ENCODE assay signal across 1 cellular context in the genomic region with DNA sequence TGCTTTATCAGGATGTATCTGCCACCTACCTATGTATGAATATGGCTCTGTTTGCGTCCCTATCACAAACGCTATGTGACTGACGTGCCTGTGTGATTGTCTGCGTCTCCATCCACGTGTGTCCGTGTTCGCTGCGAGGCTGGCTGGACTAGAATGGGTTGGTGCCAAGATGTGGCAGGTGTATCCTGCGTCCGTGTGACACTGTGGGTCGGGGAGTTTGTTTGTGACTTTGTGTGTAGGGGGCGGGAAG.
TF ChIP-seq lines count a peak whose summit lies in the region.

No MANE protein-coding gene starts in this region.

TF ChIP-seq in K562, 482 proteins besides CTCF, POLR2A, EP300 and RAD21 (continues in another document):
- TF ChIP-seq ZNF175 (CRISPR knock-in tag; IDR thresholded peaks at IDR 0.05; ENCODE audit: low read depth) (0 out of 2 replicates have a peak, but pooled peaks have one; percentile 12), PRMT5 (CRISPR knock-in tag; IDR thresholded peaks at IDR 0.05) (no peak), MECOM (CRISPR knock-in tag; IDR thresholded peaks at IDR 0.05) (0 out of 2 replicates have a peak, but pooled peaks have one; percentile 25), ZNF3 (CRISPR knock-in tag; IDR thresholded peaks at IDR 0.05) (peak; percentile 67; the same call in 1 of the 2 replicates), ELF4 (CRISPR knock-in tag; IDR thresholded peaks at IDR 0.05) (no peak), MBD2 (IDR thresholded peaks at IDR 0.05; ENCODE audit: borderline replicate concordance, low read depth) (no peak), PHF21A (IDR thresholded peaks at IDR 0.05; ENCODE audit: borderline replicate concordance, low read depth) (no peak), POU5F1 (IDR thresholded peaks at IDR 0.05; ENCODE audit: borderline replicate concordance, low read depth, low read length, partially characterized antibody) (no peak), GTF3C2 (IDR thresholded peaks at IDR 0.05; ENCODE audit: borderline replicate concordance, extremely low read depth, insufficient read length) (no peak), CTBP1 (IDR thresholded peaks at IDR 0.05; ENCODE audit: borderline replicate concordance) (no peak), U2AF1 (optimal IDR thresholded peaks at IDR 0.05; ENCODE audit: low read depth, low read length) (no peak), MAFG (tag; conservative IDR thresholded peaks at IDR 0.05) (no peak), IRF1 (CRISPR knock-in tag; IDR thresholded peaks at IDR 0.05; ENCODE audit: borderline replicate concordance) (no peak), NBN (IDR thresholded peaks at IDR 0.05; ENCODE audit: low read depth) (no peak), PYGO2 (tag; IDR thresholded peaks at IDR 0.05) (no peak), TOE1 (IDR thresholded peaks at IDR 0.05; ENCODE audit: borderline replicate concordance) (no peak), TOE1 (CRISPR knock-in tag; IDR thresholded peaks at IDR 0.05; ENCODE audit: borderline replicate concordance, low read depth) (no peak), ELF2 (CRISPR knock-in tag; IDR thresholded peaks at IDR 0.05) (no peak), ZNF212 (CRISPR knock-in tag; IDR thresholded peaks at IDR 0.05) (no peak), HMG20B (CRISPR knock-in tag; IDR thresholded peaks at IDR 0.05) (0 out of 2 replicates have a peak, but pooled peaks have one; percentile 52), FOXJ2 (tag; IDR thresholded peaks at IDR 0.05) (no peak), PTRF (tag; IDR thresholded peaks at IDR 0.05) (no peak), KAT7 (CRISPR knock-in tag; IDR thresholded peaks at IDR 0.05; ENCODE audit: borderline replicate concordance) (no peak), POLR2G (IDR thresholded peaks at IDR 0.05; ENCODE audit: low read depth, low read length) (no peak), RB1 (IDR thresholded peaks at IDR 0.05; ENCODE audit: low read depth) (no peak), SAFB (IDR thresholded peaks at IDR 0.05; ENCODE audit: borderline replicate concordance, low read depth, low read length) (no peak), MED1 (CRISPR knock-in tag; IDR thresholded peaks at IDR 0.05; ENCODE audit: borderline replicate concordance) (no peak), GABPB2 (CRISPR knock-in tag; conservative IDR thresholded peaks at IDR 0.05) (no peak), LARP7 (IDR thresholded peaks at IDR 0.05) (peak; percentile 55; the same call in 1 of the 2 replicates), NFIX (CRISPR knock-in tag; IDR thresholded peaks at IDR 0.05; ENCODE audit: low read depth) (no peak), SMAD2 (IDR thresholded peaks at IDR 0.05; ENCODE audit: low read depth, low read length) (no peak), CCAR2 (IDR thresholded peaks at IDR 0.05; ENCODE audit: low read depth, low read length) (no peak), POLR2AphosphoS5 (IDR thresholded peaks at IDR 0.05; ENCODE audit: control insufficient read depth, insufficient read depth, low read depth, low read length) (no peak), POLR2H (tag; IDR thresholded peaks at IDR 0.05; ENCODE audit: low read depth) (no peak), NFATC3 (IDR thresholded peaks at IDR 0.05) (no peak), ZNF644 (tag; IDR thresholded peaks at IDR 0.05; ENCODE audit: low read depth) (no peak), RBBP5 (IDR thresholded peaks at IDR 0.05; ENCODE audit: borderline replicate concordance, insufficient read depth, low read length, poor library complexity, severe bottlenecking) (no peak), EWSR1 (IDR thresholded peaks at IDR 0.05; ENCODE audit: borderline replicate concordance, low read depth, partially characterized antibody) (no peak), USF2 (CRISPR knock-in tag; IDR thresholded peaks at IDR 0.05) (no peak), E2F3 (CRISPR knock-in tag; IDR thresholded peaks at IDR 0.05) (no peak), DLX4 (CRISPR knock-in tag; IDR thresholded peaks at IDR 0.05) (no peak), SPI1 (IDR thresholded peaks at IDR 0.05; ENCODE audit: borderline replicate concordance, low read depth, low read length) (no peak), RFX7 (CRISPR knock-in tag; IDR thresholded peaks at IDR 0.05) (no peak), MTF1 (CRISPR knock-in tag; IDR thresholded peaks at IDR 0.05; ENCODE audit: borderline replicate concordance) (no peak), SAP30 (IDR thresholded peaks at IDR 0.05; ENCODE audit: borderline replicate concordance, insufficient read depth, low read depth, low read length, poor library complexity, severe bottlenecking) (peak; percentile 9), HDAC2 (IDR thresholded peaks at IDR 0.05) (no peak; the same call in 1 of the 2 replicates), SRSF7 (optimal IDR thresholded peaks at IDR 0.05; ENCODE audit: low read depth, low read length) (no peak), ZNF140 (CRISPR knock-in tag; IDR thresholded peaks at IDR 0.05) (no peak), PKNOX1 (IDR thresholded peaks at IDR 0.05) (peak; percentile 84), XRCC4 (IDR thresholded peaks at IDR 0.05; ENCODE audit: extremely low read depth, insufficient read depth, insufficient read length) (no peak), XRCC3 (IDR thresholded peaks at IDR 0.05) (no peak), KDM1A (IDR thresholded peaks at IDR 0.05) (peak in 1 of 2 experiments; percentile 58; a peak in 2 of 4 replicates), ZNF584 (CRISPR knock-in tag; IDR thresholded peaks at IDR 0.05; ENCODE audit: low read depth) (no peak)
- TF ChIP-seq, protein P1, sequence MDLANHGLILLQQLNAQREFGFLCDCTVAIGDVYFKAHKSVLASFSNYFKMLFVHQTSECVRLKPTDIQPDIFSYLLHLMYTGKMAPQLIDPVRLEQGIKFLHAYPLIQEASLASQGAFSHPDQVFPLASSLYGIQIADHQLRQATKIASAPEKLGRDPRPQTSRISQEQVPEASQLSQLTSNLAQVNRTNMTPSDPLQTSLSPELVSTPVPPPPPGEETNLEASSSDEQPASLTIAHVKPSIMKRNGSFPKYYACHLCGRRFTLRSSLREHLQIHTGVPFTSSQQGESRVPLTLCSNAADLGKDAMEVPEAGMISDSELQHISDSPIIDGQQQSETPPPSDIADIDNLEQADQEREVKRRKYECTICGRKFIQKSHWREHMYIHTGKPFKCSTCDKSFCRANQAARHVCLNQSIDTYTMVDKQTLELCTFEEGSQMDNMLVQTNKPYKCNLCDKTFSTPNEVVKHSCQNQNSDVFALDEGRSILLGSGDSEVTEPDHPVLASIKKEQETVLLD (IDR thresholded peaks at IDR 0.05) = no peak; the same call in 1 of the 2 replicates
- TF ChIP-seq, protein P2, sequence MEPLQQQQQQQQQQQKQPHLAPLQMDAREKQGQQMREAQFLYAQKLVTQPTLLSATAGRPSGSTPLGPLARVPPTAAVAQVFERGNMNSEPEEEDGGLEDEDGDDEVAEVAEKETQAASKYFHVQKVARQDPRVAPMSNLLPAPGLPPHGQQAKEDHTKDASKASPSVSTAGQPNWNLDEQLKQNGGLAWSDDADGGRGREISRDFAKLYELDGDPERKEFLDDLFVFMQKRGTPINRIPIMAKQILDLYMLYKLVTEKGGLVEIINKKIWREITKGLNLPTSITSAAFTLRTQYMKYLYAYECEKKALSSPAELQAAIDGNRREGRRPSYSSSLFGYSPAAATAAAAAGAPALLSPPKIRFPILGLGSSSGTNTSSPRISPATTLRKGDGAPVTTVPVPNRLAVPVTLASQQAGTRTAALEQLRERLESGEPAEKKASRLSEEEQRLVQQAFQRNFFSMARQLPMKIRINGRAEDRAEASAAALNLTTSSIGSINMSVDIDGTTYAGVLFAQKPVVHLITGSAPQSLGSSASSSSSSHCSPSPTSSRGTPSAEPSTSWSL (CRISPR knock-in tag; IDR thresholded peaks at IDR 0.05; ENCODE audit: borderline replicate concordance) = no peak
- TF ChIP-seq, protein P3, sequence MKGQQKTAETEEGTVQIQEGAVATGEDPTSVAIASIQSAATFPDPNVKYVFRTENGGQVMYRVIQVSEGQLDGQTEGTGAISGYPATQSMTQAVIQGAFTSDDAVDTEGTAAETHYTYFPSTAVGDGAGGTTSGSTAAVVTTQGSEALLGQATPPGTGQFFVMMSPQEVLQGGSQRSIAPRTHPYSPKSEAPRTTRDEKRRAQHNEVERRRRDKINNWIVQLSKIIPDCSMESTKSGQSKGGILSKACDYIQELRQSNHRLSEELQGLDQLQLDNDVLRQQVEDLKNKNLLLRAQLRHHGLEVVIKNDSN (CRISPR knock-in tag; IDR thresholded peaks at IDR 0.05) = no peak
- TF ChIP-seq, protein P4, sequence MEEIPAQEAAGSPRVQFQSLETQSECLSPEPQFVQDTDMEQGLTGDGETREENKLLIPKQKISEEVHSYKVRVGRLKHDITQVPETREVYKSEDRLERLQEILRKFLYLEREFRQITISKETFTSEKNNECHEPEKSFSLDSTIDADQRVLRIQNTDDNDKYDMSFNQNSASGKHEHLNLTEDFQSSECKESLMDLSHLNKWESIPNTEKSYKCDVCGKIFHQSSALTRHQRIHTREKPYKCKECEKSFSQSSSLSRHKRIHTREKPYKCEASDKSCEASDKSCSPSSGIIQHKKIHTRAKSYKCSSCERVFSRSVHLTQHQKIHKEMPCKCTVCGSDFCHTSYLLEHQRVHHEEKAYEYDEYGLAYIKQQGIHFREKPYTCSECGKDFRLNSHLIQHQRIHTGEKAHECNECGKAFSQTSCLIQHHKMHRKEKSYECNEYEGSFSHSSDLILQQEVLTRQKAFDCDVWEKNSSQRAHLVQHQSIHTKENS (CRISPR knock-in tag; IDR thresholded peaks at IDR 0.05) = no peak
- TF ChIP-seq, protein P5, sequence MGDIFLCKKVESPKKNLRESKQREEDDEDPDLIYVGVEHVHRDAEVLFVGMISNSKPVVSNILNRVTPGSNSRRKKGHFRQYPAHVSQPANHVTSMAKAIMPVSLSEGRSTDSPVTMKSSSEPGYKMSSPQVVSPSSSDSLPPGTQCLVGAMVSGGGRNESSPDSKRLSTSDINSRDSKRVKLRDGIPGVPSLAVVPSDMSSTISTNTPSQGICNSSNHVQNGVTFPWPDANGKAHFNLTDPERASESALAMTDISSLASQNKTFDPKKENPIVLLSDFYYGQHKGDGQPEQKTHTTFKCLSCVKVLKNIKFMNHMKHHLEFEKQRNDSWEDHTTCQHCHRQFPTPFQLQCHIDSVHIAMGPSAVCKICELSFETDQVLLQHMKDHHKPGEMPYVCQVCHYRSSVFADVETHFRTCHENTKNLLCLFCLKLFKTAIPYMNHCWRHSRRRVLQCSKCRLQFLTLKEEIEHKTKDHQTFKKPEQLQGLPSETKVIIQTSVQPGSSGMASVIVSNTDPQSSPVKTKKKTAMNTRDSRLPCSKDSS (IDR thresholded peaks at IDR 0.05; ENCODE audit: low read depth, partially characterized antibody) = no peak
- TF ChIP-seq, protein P6, sequence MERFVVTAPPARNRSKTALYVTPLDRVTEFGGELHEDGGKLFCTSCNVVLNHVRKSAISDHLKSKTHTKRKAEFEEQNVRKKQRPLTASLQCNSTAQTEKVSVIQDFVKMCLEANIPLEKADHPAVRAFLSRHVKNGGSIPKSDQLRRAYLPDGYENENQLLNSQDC (CRISPR knock-in tag; IDR thresholded peaks at IDR 0.05) = no peak
- TF ChIP-seq, protein P7, sequence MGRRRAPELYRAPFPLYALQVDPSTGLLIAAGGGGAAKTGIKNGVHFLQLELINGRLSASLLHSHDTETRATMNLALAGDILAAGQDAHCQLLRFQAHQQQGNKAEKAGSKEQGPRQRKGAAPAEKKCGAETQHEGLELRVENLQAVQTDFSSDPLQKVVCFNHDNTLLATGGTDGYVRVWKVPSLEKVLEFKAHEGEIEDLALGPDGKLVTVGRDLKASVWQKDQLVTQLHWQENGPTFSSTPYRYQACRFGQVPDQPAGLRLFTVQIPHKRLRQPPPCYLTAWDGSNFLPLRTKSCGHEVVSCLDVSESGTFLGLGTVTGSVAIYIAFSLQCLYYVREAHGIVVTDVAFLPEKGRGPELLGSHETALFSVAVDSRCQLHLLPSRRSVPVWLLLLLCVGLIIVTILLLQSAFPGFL (CRISPR knock-in tag; IDR thresholded peaks at IDR 0.05) = no peak
